8 cellular contexts compared by ENCODE assay signal in the genomic region with DNA sequence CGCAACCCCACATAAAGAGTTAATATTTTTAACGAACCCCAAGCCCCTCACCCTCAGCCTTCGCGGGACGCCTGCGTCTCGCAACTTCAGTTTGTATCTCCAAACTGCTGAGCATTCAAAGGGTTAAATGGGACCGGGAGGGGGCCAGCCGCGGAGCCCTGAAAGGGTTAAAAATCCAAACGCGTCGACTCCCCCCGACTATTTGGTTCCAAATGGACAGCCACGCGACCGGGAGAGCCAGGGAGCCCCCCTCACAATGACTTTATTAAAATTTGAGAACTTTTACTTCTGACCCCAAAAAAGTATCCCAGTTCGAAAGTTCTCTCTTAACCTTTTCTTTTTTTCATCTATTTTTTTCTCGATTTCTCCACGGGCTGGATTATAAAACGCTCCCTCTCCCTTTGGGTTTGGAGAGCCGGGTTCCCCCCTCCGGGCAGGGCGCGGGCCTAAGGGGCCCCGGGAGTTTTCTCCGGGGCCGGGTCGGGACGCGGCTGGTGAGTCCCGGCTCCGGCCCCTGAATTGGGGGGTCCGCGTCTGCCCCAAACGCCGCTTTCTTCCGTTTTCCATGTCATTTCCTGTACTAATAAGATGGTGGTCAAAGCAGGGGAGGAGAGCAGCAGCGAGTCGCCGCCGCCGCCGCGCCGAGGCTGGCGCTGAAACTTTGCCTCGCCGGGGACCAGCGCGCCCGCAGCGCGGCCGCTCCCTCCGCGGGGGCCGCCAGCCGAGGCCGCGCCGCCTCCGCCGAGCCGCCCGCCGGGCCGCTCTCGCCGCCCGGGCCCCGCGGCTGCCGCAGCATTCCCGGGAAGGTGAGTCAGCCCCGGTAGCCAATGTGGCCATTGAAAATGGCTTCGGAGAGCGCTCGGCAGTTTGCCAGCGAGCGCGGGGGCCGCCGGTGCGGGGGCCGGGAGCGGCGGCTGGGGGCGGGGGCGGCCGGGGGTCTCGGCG. TPM values are rescaled to one million over a fixed set of nuclear protein-coding genes. Genes with fewer than 3 reads are reported as not detected.
A peak's percentile ranks its signal among the peaks of the same experiment; 100 is the strongest.
DNase-seq lines count a peak whose midpoint lies in the region; ATAC-seq, FAIRE-seq and TF ChIP-seq lines count a peak whose summit lies in the region.

A gene (plus strand): TSS at position 568 of the 945 bp plus-strand sequence. CDS start 35,128 bp downstream, outside the sequence.

- H3K9me3 Mint-ChIP-seq in immature natural killer cell: peaks cover 0 to 2% (median 0%) of the 10 kb centered on the region in 6 donors

- peak within 1 kb of the TSS; percentile 72 for H3K18ac ChIP-seq in IMR-90 (ENCODE audit: low read depth, low read length)

- H3K4me3 ChIP-seq in IMR-90 (ENCODE audit: insufficient read depth, low read depth, low read length) (peak within 1 kb of the TSS; percentile 90), bronchial epithelial cell (ENCODE audit: low read depth, low read length) (peak within 1 kb of the TSS; percentile 65), skin epidermis (peak within 1 kb of the TSS; percentile 48 to 80 (median 67))

- peak within 1 kb of the TSS; percentile 94 for H2AFZ ChIP-seq in IMR-90 (replicated peaks; ENCODE audit: low read length, poor library complexity)

- no TSS peak for BruUV-seq in IMR-90 (replicated peaks; lab: Mats Ljungman, UMichigan)

- H3K14ac ChIP-seq in IMR-90 (replicated peaks; ENCODE audit: low read depth, low read length): peak within 1 kb of the TSS; percentile 94

- peak within 1 kb of the TSS; percentile 89 for H3K4me2 ChIP-seq in IMR-90 (ENCODE audit: low read depth, low read length)

- DNase-seq in GM10248 (ENCODE audit: extremely low spot score) (peak; percentile 45), IMR-90 (peak; percentile 72), T1000 (lab: John Stamatoyannopoulos, UW) (peak; percentile 74), bronchial epithelial cell (ENCODE audit: low read depth) (peak; percentile 51), immature natural killer cell (peak; percentile 68 to 78 (median 69)), NCI-H1048 (lab: John Stamatoyannopoulos, UW) (no peak)

- H3K27ac Mint-ChIP-seq in immature natural killer cell: peak within 1 kb of the TSS; percentile 89 to 97 (median 92)

- FAIRE-seq in bronchial epithelial cell (lab: Jason Lieb, UNC): no peak

- dilution Hi-C loops in IMR-90 (cut with HindIII; ENCODE audit: low sequenced_read_pairs, unreplicated experiment): no loop called here

- H2BK15ac ChIP-seq in IMR-90 (ENCODE audit: low read depth, low read length): no peak within 1 kb of the TSS

- no peaks in the 10 kb centered on the region; the same call in 1 of the 2 replicates for H4K20me1 ChIP-seq in IMR-90 (ENCODE audit: insufficient read depth, low read length)

- peak; percentile 70; the same call in 1 of the 2 replicates for TF ChIP-seq POLR2A in IMR-90 (IDR thresholded peaks at IDR 0.05; ENCODE audit: low read depth, low read length)

- peak within 1 kb of the TSS; percentile 82 for H3K4ac ChIP-seq in IMR-90 (ENCODE audit: low read depth, low read length)

- in situ Hi-C loops in IMR-90 (cut with MboI; ENCODE audit: low sequenced_read_pairs): no loop called here

- peak within 1 kb of the TSS; percentile 85 for H3K23ac ChIP-seq in IMR-90 (ENCODE audit: low read depth, low read length)

- H3K4me1 Mint-ChIP-seq in immature natural killer cell: peaks cover 32 to 36% of the 10 kb centered on the region in 2 donors

- TF ChIP-seq CTCF in GM10248 (IDR thresholded peaks at IDR 0.05; ENCODE audit: control extremely low read depth, extremely low read depth, low read depth, missing control alignments) (no peak), IMR-90 (conservative IDR thresholded peaks at IDR 0.05; ENCODE audit: low read depth, low read length) (no peak), bronchial epithelial cell (IDR thresholded peaks at IDR 0.05; ENCODE audit: insufficient read depth, low read length, severe bottlenecking) (no peak)

- ATAC-seq in GM21723 (IDR thresholded peaks at IDR 0.05; ENCODE audit: unreplicated experiment): peak; percentile 32
- ATAC-seq in IMR-90 (ENCODE audit: low read depth): peak; percentile 68

- no peaks in the 10 kb centered on the region for H3K9me1 ChIP-seq in IMR-90 (ENCODE audit: insufficient read depth, low read length)

- no peaks in the 10 kb centered on the region for H3K36me3 Mint-ChIP-seq in immature natural killer cell

- H3K79me1 ChIP-seq in IMR-90 (ENCODE audit: low read depth in 1 of 2, low read length in 2 of 2): peaks cover 12 to 17% of the 10 kb centered on the region in 2 experiments; a peak in 3 of 4 replicates

- peak within 1 kb of the TSS; percentile 66 for H2BK120ac ChIP-seq in IMR-90 (ENCODE audit: low read depth, low read length)

- H4K91ac ChIP-seq in IMR-90 (ENCODE audit: insufficient read depth, low read depth, low read length): peak within 1 kb of the TSS; percentile 30

- H3K4me3 Mint-ChIP-seq in immature natural killer cell: peak within 1 kb of the TSS; percentile 87 to 94 (median 93)

- intact Hi-C loops in IMR-90 (cut with micrococcal nuclease): loop anchor here (2.0 kb wide), 2 partner anchors 34 to 210 kb away; no protein-coding TSS in a partner anchor

- H3K9me3 ChIP-seq in IMR-90 (ENCODE audit: control insufficient read depth, insufficient read depth, low read length): no peaks in the 10 kb centered on the region; the same call in 1 of the 2 replicates

- peak within 1 kb of the TSS; percentile 71 for H3K56ac ChIP-seq in IMR-90 (ENCODE audit: extremely low read depth, insufficient read depth, low read length)

- POLR2A ChIA-PET in GM10248 (lab: Yijun Ruan, JAX) (no interaction called here), IMR-90 (lab: Charles Lee; ENCODE audit: unreplicated experiment) (no interaction called here)

- H4K5ac ChIP-seq in IMR-90 (ENCODE audit: low read depth, low read length): peak within 1 kb of the TSS; percentile 82

- peaks cover 2% of the 10 kb centered on the region; the same call in 1 of the 2 replicates for H3K4me1 ChIP-seq in IMR-90 (ENCODE audit: control insufficient read depth, insufficient read depth, low read length)

- H3K9ac ChIP-seq in IMR-90 (ENCODE audit: low read depth, low read length): peak within 1 kb of the TSS; percentile 86

- H2BK20ac ChIP-seq in IMR-90 (ENCODE audit: low read depth, low read length): no peak within 1 kb of the TSS

- H4K8ac ChIP-seq in IMR-90 (ENCODE audit: low read depth in 2 of 2, low read length in 2 of 2): peak within 1 kb of the TSS; percentile 83 to 86

- 0% methylated on average over 16 of the region's 93 CpGs; no CpG with 5 or more reads in 1 of the 2 experiments for WGBS in IMR-90 (ENCODE audit: extremely low coverage in 2 of 2, insufficient read length in 1 of 2), 2 experiments

- peak within 1 kb of the TSS; percentile 92 for H3K27ac ChIP-seq in IMR-90 (ENCODE audit: insufficient read depth, low read length)
- H3K27ac ChIP-seq in skin epidermis: peak within 1 kb of the TSS; percentile 90 to 99 (median 96)

- H3K36me3 ChIP-seq in IMR-90 (ENCODE audit: control insufficient read depth, insufficient read depth, low read length) (no peaks in the 10 kb centered on the region), bronchial epithelial cell (ENCODE audit: control insufficient read depth, insufficient read depth, low read length) (no peaks in the 10 kb centered on the region)

- peaks cover 8% of the 10 kb centered on the region for H3K27me3 ChIP-seq in IMR-90 (ENCODE audit: control insufficient read depth, insufficient read depth, low read length)
- no peaks in the 10 kb centered on the region for H3K27me3 ChIP-seq in bronchial epithelial cell (ENCODE audit: control insufficient read depth, insufficient read depth, low read length)

- peaks cover 9 to 19% (median 11%) of the 10 kb centered on the region in 3 donors for H3K27me3 Mint-ChIP-seq in immature natural killer cell (ENCODE audit: low read depth in 3 of 3)

- H2AK5ac ChIP-seq in IMR-90 (ENCODE audit: low read depth, low read length): 0 out of 2 replicates have a peak within 1 kb of the TSS, but pooled peaks have one; percentile 3

- TF ChIP-seq RAD21 in IMR-90 (IDR thresholded peaks at IDR 0.05; ENCODE audit: low read length): no peak

- CTCF ChIA-PET in GM10248 (lab: Yijun Ruan, JAX) (no interaction called here), IMR-90 (lab: Yijun Ruan, JAX) (no interaction called here)

- peak within 1 kb of the TSS; percentile 77 for H2BK5ac ChIP-seq in IMR-90 (ENCODE audit: low read depth, low read length, poor library complexity, severe bottlenecking)

- peak within 1 kb of the TSS; percentile 86 for H2AK9ac ChIP-seq in IMR-90 (replicated peaks; ENCODE audit: low read depth, low read length, poor library complexity)

TF ChIP-seq in IMR-90, 13 proteins besides CTCF, POLR2A, EP300 and RAD21:
- TF ChIP-seq RFX5 (IDR thresholded peaks at IDR 0.05; ENCODE audit: low read depth, low read length): no peak
- no peak for TF ChIP-seq SMC3 (IDR thresholded peaks at IDR 0.05; ENCODE audit: low read depth, low read length)
- TF ChIP-seq FOS (IDR thresholded peaks at IDR 0.05; ENCODE audit: low read depth, low read length): 0 out of 2 replicates have a peak, but pooled peaks have one; percentile 13
- no peak for TF ChIP-seq MAZ (IDR thresholded peaks at IDR 0.05; ENCODE audit: borderline replicate concordance, low read depth, low read length)
TF ChIP-seq in IMR-90: peak in this region for 1.

RNA-seq across cellular contexts. Expression of the gene that starts here (rescaled TPM):
- total RNA-seq in IMR-90 (2012; rRNA removed) (1.7 and 2.2 TPM in 2 replicates), bronchial epithelial cell (4.7 and 5.4 TPM in 2 replicates)
- polyA plus RNA-seq in IMR-90 (2012; rRNA removed) (2.2 and 2.7 TPM in 2 replicates), immature natural killer cell (1 to 10 TPM in 1 of 3 donors, under 1 TPM in 2; 0.84 to 1.2 (median 0.94) TPM)
- polyA plus RNA-seq in IMR-90 (2012; cell fraction: cytosol; rRNA removed): 1.4 and 2.7 TPM in 2 replicates
- 4.6 and 5.9 TPM in 2 replicates for polyA plus RNA-seq in IMR-90 (2012; cell fraction: nucleus; rRNA removed; ENCODE audit: low replicate concordance)
